8 cellular contexts compared by ENCODE assay signal in the genomic region with DNA sequence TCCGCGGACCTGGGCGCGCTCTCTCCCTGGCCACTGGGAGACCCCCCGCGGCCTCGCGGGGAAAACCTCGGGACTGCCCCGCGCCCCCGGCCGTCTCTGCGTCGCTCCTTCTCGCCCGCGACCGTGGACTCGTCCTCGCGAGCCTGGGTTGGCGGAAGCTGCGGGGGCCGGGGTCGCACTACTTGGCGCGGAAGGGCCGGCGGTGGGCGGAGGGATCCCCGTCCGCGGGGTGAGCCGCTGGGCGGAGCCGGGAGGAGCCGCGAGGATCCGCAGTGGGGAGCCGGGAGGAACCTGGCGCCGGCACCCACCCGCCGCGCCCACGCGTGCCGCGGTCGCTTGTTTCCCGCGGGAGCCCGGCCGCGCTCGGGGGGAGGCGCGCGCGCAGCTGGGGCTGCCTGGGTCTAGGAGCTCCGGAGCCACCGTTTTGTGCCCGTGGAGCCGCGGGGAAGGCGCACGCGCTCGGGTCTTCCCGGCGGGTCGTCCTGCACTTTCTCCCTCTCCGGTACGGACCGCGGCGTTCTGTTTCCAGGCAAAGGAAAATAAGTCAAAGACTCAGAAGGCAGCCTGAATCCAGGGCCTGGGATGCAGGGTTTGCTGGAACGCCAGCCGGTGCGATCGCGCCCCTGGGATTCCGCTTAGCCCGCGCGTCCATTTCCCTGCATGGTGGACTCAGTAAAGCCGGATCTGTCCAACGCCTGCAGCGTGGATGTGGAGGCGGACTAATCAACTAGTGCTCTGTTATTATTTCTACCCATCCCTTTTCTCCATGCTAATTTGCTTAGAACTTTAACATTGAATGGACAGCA. TPM values are rescaled to one million over a fixed set of nuclear protein-coding genes. Genes with fewer than 3 reads are reported as not detected.
A peak's percentile ranks its signal among the peaks of the same experiment; 100 is the strongest.
DNase-seq lines count a peak whose midpoint lies in the region; ATAC-seq and TF ChIP-seq lines count a peak whose summit lies in the region.

No MANE protein-coding gene starts in this region.

- DNase-seq in A172 (ENCODE audit: low spot score) (peak; percentile 40), NCI-H146 treated with DMSO at 0.1 percent for 48 hours (lab: John Stamatoyannopoulos, UW; ENCODE audit: unreplicated experiment) (peak; percentile 36), choroid plexus epithelial cell (ENCODE audit: low read depth) (peak; percentile 86), left kidney (ENCODE audit: low read depth, low spot score) (peak; percentile 91)
- peak; percentile 40 to 63 (median 56) for DNase-seq in stimulated activated CD4-positive, alpha-beta T cell treated with anti-CD3 and anti-CD28 coated beads, Interleukin-1b, Interleukin-23, amount 100 ng/mL, for 24 hours (ENCODE audit: low read depth in 4 of 4, low spot score in 1 of 4)

- TF ChIP-seq CTCF in GM12875 (IDR thresholded peaks at IDR 0.05; ENCODE audit: borderline replicate concordance, insufficient read depth, low read depth, low read length) (no peak), choroid plexus epithelial cell (conservative IDR thresholded peaks at IDR 0.05; ENCODE audit: low read depth, low read length) (no peak)

- ATAC-seq in HG02763 (IDR thresholded peaks at IDR 0.05; ENCODE audit: unreplicated experiment), result peak; percentile 35
- peak; percentile 17 to 18 for ATAC-seq in activated CD4-positive, CD25-positive, alpha-beta regulatory T cell treated with anti-CD3 and anti-CD28 coated beads, Interleukin-2, amount 50 U/mL, for 24 hours

- H3K4me3 ChIP-seq in GM12875 (ENCODE audit: low read depth, low read length) (peak overlapping the region; percentile 78), choroid plexus epithelial cell (ENCODE audit: low read depth, low read length) (peak overlapping the region; percentile 81)

RNA-seq across cellular contexts. Expression of gene KMT2C, which starts 28.7 kb away (rescaled TPM):
- total RNA-seq in A172 (2014; rRNA removed; shearing (Covaris generic)), result 9.5 and 11.3 TPM in 2 replicates

Comparison
In these comparisons a context has a peak if more than half of its experiments do, and no peak if none do; other contexts are left out.
1. Peak in every context shown above with its lines: DNase-seq, ATAC-seq and H3K4me3 ChIP-seq.
2. DNase-seq: peak in every context shown above with its lines; median percentile 91 in left kidney; 86 in choroid plexus epithelial cell; 56 in stimulated activated CD4-positive, alpha-beta T cell treated with anti-CD3 and anti-CD28 coated beads, Interleukin-1b, Interleukin-23, amount 100 ng/mL, for 24 hours; 40 in A172; 36 in NCI-H146 treated with DMSO at 0.1 percent for 48 hours.